ENCODE assay signal across 20 cellular contexts in the genomic region with DNA sequence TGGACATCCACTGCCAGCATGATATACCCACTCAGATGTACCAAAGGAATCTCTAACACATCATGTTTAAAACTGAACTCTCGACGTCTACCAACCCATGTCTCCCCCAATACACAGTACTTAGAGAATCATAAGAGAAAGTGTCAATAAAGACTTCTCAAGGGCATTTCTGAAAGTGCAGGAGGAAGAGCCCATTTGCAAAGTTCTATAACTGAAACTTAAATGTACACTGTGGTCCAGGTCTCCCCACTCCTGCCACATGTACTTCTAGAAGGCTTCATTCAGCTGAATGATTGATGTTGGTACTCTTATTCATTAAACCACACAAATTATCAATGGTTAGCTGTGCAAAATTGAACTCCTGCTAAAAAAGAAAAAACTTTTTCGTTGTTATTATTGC.
"Had no signal": no experiment of that assay in that cellular context is flagged by ENCODE, and none has a peak within 500 bp of the region (broad histone marks: within the 10 kb centered on the region; RNA-seq: fewer than 3 reads in every experiment).

No MANE protein-coding gene starts in this region.

- H3K4me3 ChIP-seq: esophagus muscularis mucosa, gastrocnemius medialis, sigmoid colon, skin epidermis, tibial artery, upper lobe of right lung, vagina had no signal

- H3K27ac ChIP-seq: epithelial cell of prostate, esophagus muscularis mucosa, gastrocnemius medialis, neutrophil, sigmoid colon, skin epidermis, tibial artery, upper lobe of right lung, vagina had no signal

- H3K4me3 Mint-ChIP-seq: dendritic cell treated with granulocyte-macrophage colony-stimulating factor and Interleukin-4, amounts not matched to agents 40 ng/mL and 50 ng/mL, for 4 days; effector memory CD8-positive, alpha-beta T cell; mesothelial cell of epicardium; nephron progenitor cell had no signal

- H3K27me3 Mint-ChIP-seq: dendritic cell treated with granulocyte-macrophage colony-stimulating factor and Interleukin-4, amounts not matched to agents 40 ng/mL and 50 ng/mL, for 4 days; effector memory CD8-positive, alpha-beta T cell had no signal

- H3K27ac Mint-ChIP-seq: dendritic cell treated with granulocyte-macrophage colony-stimulating factor and Interleukin-4, amounts not matched to agents 40 ng/mL and 50 ng/mL, for 4 days; effector memory CD8-positive, alpha-beta T cell; mesothelial cell of epicardium; nephron progenitor cell had no signal

- H3K27me3 ChIP-seq: esophagus muscularis mucosa, gastrocnemius medialis, neutrophil, sigmoid colon, tibial artery, upper lobe of right lung, vagina had no signal

- ATAC-seq: effector memory CD8-positive, alpha-beta T cell; gastrocnemius medialis; left lobe of liver; upper lobe of right lung had no signal

- H3K9me3 Mint-ChIP-seq: dendritic cell treated with granulocyte-macrophage colony-stimulating factor and Interleukin-4, amounts not matched to agents 40 ng/mL and 50 ng/mL, for 4 days; effector memory CD8-positive, alpha-beta T cell had no signal

- H3K9me3 ChIP-seq: esophagus muscularis mucosa, gastrocnemius medialis, neutrophil, sigmoid colon, tibial artery, upper lobe of right lung, vagina had no signal

- DNase-seq: effector memory CD8-positive, alpha-beta T cell; gastrocnemius medialis; glutamatergic neuron; islet precursor cell; nephron progenitor cell; posterior cingulate gyrus; sigmoid colon; stimulated activated CD4-positive, alpha-beta T cell treated with anti-CD3 and anti-CD28 coated beads, Interleukin-2, amount 100 ng/mL, for 24 hours; stimulated activated CD4-positive, alpha-beta T cell treated with anti-CD3 and anti-CD28 coated beads, Interleukin-4, amount 100 ng/mL, for 4 hours; stimulated activated naive CD4-positive, alpha-beta T cell treated with Interleukin-2 at 50 U/mL for 16 hours; tibial artery; upper lobe of right lung had no signal

- H3K36me3 ChIP-seq: esophagus muscularis mucosa, gastrocnemius medialis, neutrophil, sigmoid colon, tibial artery, upper lobe of right lung, vagina had no signal
